ENCODE assay signal across 7 cellular contexts in the genomic region with DNA sequence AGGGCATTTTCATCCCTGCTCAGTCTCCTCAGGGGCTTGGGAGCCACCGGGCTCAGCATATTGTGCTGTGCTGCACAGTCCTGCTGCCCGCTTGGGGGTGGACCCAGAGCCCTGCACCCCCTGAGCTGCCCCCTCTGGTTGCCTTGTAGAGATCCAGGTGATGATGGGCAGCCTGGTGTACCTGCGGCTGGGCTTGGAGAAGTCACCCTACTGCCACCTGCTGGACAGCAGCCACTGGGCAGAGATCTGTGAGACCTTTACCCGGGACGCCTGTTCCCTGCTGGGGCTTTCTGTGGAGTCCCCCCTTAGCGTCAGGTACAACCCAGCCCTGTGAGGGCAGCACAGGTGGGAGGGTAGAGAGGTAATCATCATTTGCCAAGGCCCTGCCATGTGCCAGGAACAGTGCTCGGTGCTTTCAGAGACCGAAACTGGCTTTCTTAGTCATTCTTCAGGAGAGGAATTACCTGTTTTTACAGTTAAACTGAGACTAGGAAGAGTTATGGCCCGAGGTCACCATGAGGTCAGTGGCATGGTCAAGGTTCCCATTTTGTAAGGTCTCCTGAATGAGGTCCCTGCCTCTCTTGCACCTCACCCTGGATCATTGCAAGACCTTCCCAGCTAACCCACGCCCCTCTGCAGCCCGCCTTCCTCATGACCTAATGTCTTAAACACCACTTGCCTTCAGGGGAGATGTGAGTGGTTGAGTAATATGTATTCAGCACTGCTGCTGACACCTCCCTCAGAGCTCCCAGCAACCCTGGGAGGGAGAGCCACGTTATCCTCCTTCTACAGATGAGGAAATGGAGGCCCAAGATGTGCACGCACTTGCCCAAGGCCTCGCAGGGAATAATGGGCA. TPM values are rescaled to one million over a fixed set of nuclear protein-coding genes. Genes with fewer than 3 reads are reported as not detected.
DNase-seq lines count a peak whose midpoint lies in the region; ATAC-seq and TF ChIP-seq lines count a peak whose summit lies in the region.

No MANE protein-coding gene starts in this region.

- TF ChIP-seq CTCF in GM12874 (IDR thresholded peaks at IDR 0.05; ENCODE audit: insufficient read depth, low read depth, low read length) (peak; percentile 87), epithelial cell of esophagus (IDR thresholded peaks at IDR 0.05; ENCODE audit: insufficient read depth, low read depth, low read length, missing control alignments) (peak; percentile 85), omental fat pad (IDR thresholded peaks at IDR 0.05) (no peak), type B pancreatic cell (conservative IDR thresholded peaks at IDR 0.05) (peak; percentile 83)

- peak overlapping the region; percentile 46 for H3K4me3 Mint-ChIP-seq in type B pancreatic cell

- H3K4me1 Mint-ChIP-seq in type B pancreatic cell (ENCODE audit: unreplicated experiment): peaks cover 24% of the 10 kb centered on the region

- no peaks in the 10 kb centered on the region for H3K9me3 Mint-ChIP-seq in type B pancreatic cell

- ATAC-seq in HG03045 (IDR thresholded peaks at IDR 0.05; ENCODE audit: unreplicated experiment): peak; percentile 52
- peak; percentile 55 for ATAC-seq in omental fat pad (ENCODE audit: low FRiP score)

- H3K27me3 Mint-ChIP-seq in type B pancreatic cell: no peaks in the 10 kb centered on the region

- DNase-seq in NCI-H69 (lab: John Stamatoyannopoulos, UW) (peak; percentile 73), epithelial cell of esophagus (ENCODE audit: low read depth) (peak; percentile 99), omental fat pad (ENCODE audit: low spot score) (no peak), type B pancreatic cell (ENCODE audit: extremely low spot score, unreplicated experiment) (no peak)
- DNase-seq in activated CD8-positive, alpha-beta memory T cell treated with anti-CD3 and anti-CD28 coated beads for 24 hours: peak; percentile 87

- H3K36me3 Mint-ChIP-seq in type B pancreatic cell: peaks cover 18% of the 10 kb centered on the region

- no peak overlapping the region for H3K4me3 ChIP-seq in epithelial cell of esophagus (ENCODE audit: low read length)

- H3K27ac Mint-ChIP-seq in type B pancreatic cell: peak overlapping the region; percentile 91

RNA-seq across cellular contexts. Expression of gene NHP2, which starts 7.5 kb away (rescaled TPM):
- 100 to 1,000 TPM; 173 to 241 (median 221) TPM for total RNA-seq in omental fat pad
- total RNA-seq in type B pancreatic cell (ENCODE audit: low replicate concordance): 136 and 161 TPM in 2 replicates

RNA-seq across cellular contexts. Expression of gene RMND5B, which starts 15.4 kb away (rescaled TPM):
- total RNA-seq in omental fat pad (10 to 100 TPM; 22.9 to 37.5 (median 27.7) TPM), type B pancreatic cell (ENCODE audit: low replicate concordance) (41.8 and 52.1 TPM in 2 replicates)

RNA-seq across cellular contexts. Expression of gene N4BP3, which starts 32.9 kb away (rescaled TPM):
- total RNA-seq in omental fat pad: 1 to 10 TPM in 2 of 4 donors, under 1 TPM in 2; 0.84 to 3.5 (median 1.4) TPM
- 6.6 and 11.2 TPM in 2 replicates for total RNA-seq in type B pancreatic cell (ENCODE audit: low replicate concordance)

RNA-seq across cellular contexts. Expression of gene GMCL2, which starts 41.0 kb away (rescaled TPM):
- total RNA-seq in omental fat pad (not detected), type B pancreatic cell (ENCODE audit: low replicate concordance) (not detected in 2 replicates)

RNA-seq across cellular contexts. Expression of gene HNRNPAB, which starts 58.1 kb away (rescaled TPM):
- 100 to 1,000 TPM in 1 of 4 donors, 10 to 100 TPM in 3; 77.2 to 204 (median 88.6) TPM for total RNA-seq in omental fat pad
- 174 and 245 TPM in 2 replicates for total RNA-seq in type B pancreatic cell (ENCODE audit: low replicate concordance)

Comparison
In these comparisons a context has a peak if more than half of its experiments do, and no peak if none do; other contexts are left out.
1. CTCF ChIP-seq: peak in GM12874 (single experiment), epithelial cell of esophagus (single experiment) and type B pancreatic cell (single experiment); none in omental fat pad (0 of 3).
2. DNase-seq: peak in NCI-H69 (single experiment), activated CD8-positive, alpha-beta memory T cell treated with anti-CD3 and anti-CD28 coated beads for 24 hours (single experiment) and epithelial cell of esophagus (single experiment); none in omental fat pad (single experiment) and type B pancreatic cell (single experiment).